ENCODE assay signal across 24 cellular contexts in genomic region chr10:43186150-43186549, GRCh38.
"Had no signal": no experiment of that assay in that cellular context is flagged by ENCODE, and none has a peak within 500 bp of the region (broad histone marks: within the 10 kb centered on the region; RNA-seq: fewer than 3 reads in every experiment).

No MANE protein-coding gene starts in this region.

- H3K27ac Mint-ChIP-seq: activated naive CD4-positive, alpha-beta T cell treated with anti-CD3 and anti-CD28 coated beads for 36 hours; activated naive CD8-positive, alpha-beta T cell treated with anti-CD3 and anti-CD28 coated beads for 36 hours; brain; natural killer cell treated with Interleukin-12 subunit alpha and Interleukin-12 subunit beta and Interleukin-15 and Interleukin-18, amount 100 ng/mL, for 72 hours had no signal

- H3K4me3 Mint-ChIP-seq: activated naive CD4-positive, alpha-beta T cell treated with anti-CD3 and anti-CD28 coated beads for 36 hours; activated naive CD8-positive, alpha-beta T cell treated with anti-CD3 and anti-CD28 coated beads for 36 hours; brain; effector memory CD8-positive, alpha-beta T cell; immature natural killer cell; natural killer cell treated with Interleukin-12 subunit alpha and Interleukin-12 subunit beta and Interleukin-15 and Interleukin-18, amount 100 ng/mL, for 72 hours had no signal

- DNase-seq: activated CD4-positive, alpha-beta T cell treated with anti-CD3 and anti-CD28 coated beads for 48 hours; activated CD4-positive, alpha-beta T cell treated with anti-CD3 and anti-CD28 coated beads, Interleukin-2, amount 50 U/mL, for 48 hours; activated CD8-positive, alpha-beta memory T cell treated with anti-CD3 and anti-CD28 coated beads for 24 hours; activated effector memory CD4-positive, alpha-beta T cell treated with anti-CD3 and anti-CD28 coated beads, Interleukin-2, amount 50 U/mL, for 16 hours; activated naive CD4-positive, alpha-beta T cell treated with anti-CD3 and anti-CD28 coated beads for 36 hours; activated naive CD8-positive, alpha-beta T cell treated with anti-CD3 and anti-CD28 coated beads for 36 hours; adrenal gland; cortex of kidney; effector memory CD8-positive, alpha-beta T cell; erythroblast; foreskin keratinocyte; heart left ventricle; hypothalamus; immature natural killer cell; spleen; stimulated activated CD4-positive, alpha-beta T cell treated with anti-CD3 and anti-CD28 coated beads, Interleukin-2, amount 100 ng/mL, for 48 hours; stimulated activated naive CD4-positive, alpha-beta T cell treated with Interleukin-2 at 50 U/mL for 16 hours; WERI-Rb-1 had no signal

- H3K27me3 ChIP-seq: adrenal gland, ascending aorta, cardiac muscle cell, foreskin keratinocyte, heart left ventricle, right atrium auricular region, spleen, tibial nerve had no signal

- H3K9me3 ChIP-seq: adrenal gland, ascending aorta, heart left ventricle, right atrium auricular region, spleen, tibial nerve had no signal

- H3K9me3 Mint-ChIP-seq: activated naive CD4-positive, alpha-beta T cell treated with anti-CD3 and anti-CD28 coated beads for 36 hours; activated naive CD8-positive, alpha-beta T cell treated with anti-CD3 and anti-CD28 coated beads for 36 hours; effector memory CD8-positive, alpha-beta T cell; immature natural killer cell; natural killer cell treated with Interleukin-12 subunit alpha and Interleukin-12 subunit beta and Interleukin-15 and Interleukin-18, amount 100 ng/mL, for 72 hours had no signal

- H3K4me3 ChIP-seq: adrenal gland, ascending aorta, cardiac muscle cell, heart left ventricle, right atrium auricular region, spleen, tibial nerve had no signal

- H3K27ac ChIP-seq: adrenal gland, ascending aorta, cardiac muscle cell, foreskin keratinocyte, heart left ventricle, right atrium auricular region, spleen, tibial nerve, WERI-Rb-1 had no signal

- H3K27me3 Mint-ChIP-seq: activated naive CD8-positive, alpha-beta T cell treated with anti-CD3 and anti-CD28 coated beads for 36 hours; brain; effector memory CD8-positive, alpha-beta T cell; natural killer cell treated with Interleukin-12 subunit alpha and Interleukin-12 subunit beta and Interleukin-15 and Interleukin-18, amount 100 ng/mL, for 72 hours had no signal

- H3K4me1 ChIP-seq: adrenal gland, ascending aorta, foreskin keratinocyte, heart left ventricle, right atrium auricular region, spleen had no signal
